In the genomic region with DNA sequence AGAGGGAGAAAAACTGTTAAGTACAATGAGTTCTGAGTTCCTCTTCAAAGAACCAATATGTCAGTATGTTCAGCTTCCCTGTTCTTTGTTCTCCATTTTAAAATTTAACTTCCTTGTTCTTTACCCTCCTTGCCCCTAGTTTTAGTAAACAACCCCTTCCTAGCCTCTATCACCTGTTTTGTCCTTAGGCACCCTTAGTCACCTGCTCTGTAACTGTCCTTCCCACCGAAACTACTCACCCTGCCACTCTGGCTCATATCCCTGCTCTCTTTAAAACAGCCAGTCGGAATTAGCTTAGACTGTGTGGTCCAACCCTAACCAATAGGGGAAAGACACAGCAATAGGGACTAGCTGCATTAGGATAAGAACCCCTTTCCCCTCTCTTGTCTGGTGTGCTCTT, we compare ENCODE assay signal across 13 cellular contexts.
"Had no signal": no experiment of that assay in that cellular context is flagged by ENCODE, and none has a peak within 500 bp of the region (broad histone marks: within the 10 kb centered on the region; RNA-seq: fewer than 3 reads in every experiment).

No MANE protein-coding gene starts in this region.

- H3K4me3 ChIP-seq: adrenal gland, mucosa of descending colon, sigmoid colon, upper lobe of left lung had no signal

- H3K9me3 ChIP-seq: adrenal gland, mucosa of descending colon had no signal

- H3K36me3 ChIP-seq: adrenal gland, sigmoid colon, upper lobe of left lung had no signal

- DNase-seq: activated CD4-positive, alpha-beta T cell treated with anti-CD3 and anti-CD28 coated beads, Interleukin-2, amount 50 U/mL, for 1 hour; activated naive CD4-positive, alpha-beta T cell treated with anti-CD3 and anti-CD28 coated beads for 36 hours; activated T-cell treated with anti-CD3 and anti-CD28 coated beads for 4 hours; adrenal gland; dermis blood vessel endothelial cell; mucosa of descending colon; naive thymus-derived CD8-positive, alpha-beta T cell; sigmoid colon; stimulated activated CD4-positive, alpha-beta T cell treated with anti-CD3 and anti-CD28 coated beads, Interleukin-2, amount 100 ng/mL, for 48 hours; stimulated activated naive CD8-positive, alpha-beta T cell treated with anti-CD3 and anti-CD28 coated beads, Interleukin-15, Interleukin-2, amounts not matched to agents 100 U/mL and 50 U/mL, for 24 hours; T-helper 2 cell; upper lobe of left lung had no signal

- H3K4me1 ChIP-seq: adrenal gland, sigmoid colon, upper lobe of left lung had no signal

- H3K27ac ChIP-seq: adrenal gland, sigmoid colon had no signal

- ATAC-seq: mucosa of descending colon; naive thymus-derived CD8-positive, alpha-beta T cell had no signal

- H3K4me3 Mint-ChIP-seq: activated naive CD4-positive, alpha-beta T cell treated with anti-CD3 and anti-CD28 coated beads for 36 hours; activated T-helper 17 cell treated with anti-CD3 and anti-CD28 coated beads, Interleukin-2, amount 50 U/mL, for 72 hours; naive thymus-derived CD8-positive, alpha-beta T cell had no signal

- H3K4me1 Mint-ChIP-seq: activated T-helper 17 cell treated with anti-CD3 and anti-CD28 coated beads, Interleukin-2, amount 50 U/mL, for 72 hours; naive thymus-derived CD8-positive, alpha-beta T cell had no signal

- H3K27ac Mint-ChIP-seq: activated naive CD4-positive, alpha-beta T cell treated with anti-CD3 and anti-CD28 coated beads for 36 hours; activated T-helper 17 cell treated with anti-CD3 and anti-CD28 coated beads, Interleukin-2, amount 50 U/mL, for 72 hours; naive thymus-derived CD8-positive, alpha-beta T cell had no signal

- H3K27me3 ChIP-seq: adrenal gland, upper lobe of left lung had no signal
